Comparison of ENCODE assay signal across 2 cellular contexts in the genomic region with DNA sequence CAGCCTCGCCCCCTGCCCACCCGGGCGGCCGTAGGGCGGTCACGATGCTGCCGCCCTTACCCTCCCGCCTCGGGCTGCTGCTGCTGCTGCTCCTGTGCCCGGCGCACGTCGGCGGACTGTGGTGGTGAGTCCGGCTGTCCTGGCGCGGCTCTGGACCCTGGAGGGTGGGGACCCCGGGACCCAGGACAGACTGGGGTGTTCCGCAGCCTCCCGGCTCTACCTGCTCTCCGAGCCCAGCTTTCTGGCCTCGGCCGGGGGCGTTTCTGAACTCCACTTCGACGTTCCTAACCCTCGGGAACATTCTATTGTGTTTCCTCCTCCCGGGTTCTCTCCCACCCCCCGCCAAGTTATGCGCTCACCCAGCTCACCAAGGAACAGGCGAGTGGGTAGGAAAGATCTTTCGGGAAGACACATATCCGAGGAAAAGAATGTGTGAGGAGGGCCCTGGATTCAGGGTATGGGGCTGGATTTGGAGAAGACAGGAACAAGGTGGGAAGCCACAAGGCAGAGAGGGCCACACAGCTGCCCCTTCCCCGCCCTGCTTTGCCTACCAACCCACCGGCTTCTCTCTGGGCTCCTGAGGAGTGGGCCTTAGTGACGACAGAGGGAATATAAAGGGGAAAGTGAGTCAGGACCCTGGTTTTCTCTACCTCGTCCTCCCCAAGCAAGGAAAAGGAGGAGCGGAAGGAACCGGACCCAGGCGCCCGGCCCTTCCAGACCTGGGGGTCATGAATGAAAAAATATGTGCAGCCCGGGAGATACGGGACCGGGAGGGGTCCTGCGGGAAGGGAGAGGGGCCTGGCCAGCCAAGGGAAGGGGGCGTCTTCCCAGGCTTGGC.
TF ChIP-seq lines count a peak whose summit lies in the region.

No MANE protein-coding gene starts in this region.

TF ChIP-seq in IMR-90, 13 proteins besides CTCF, POLR2A, EP300 and RAD21:
- TF ChIP-seq MXI1 (IDR thresholded peaks at IDR 0.05; ENCODE audit: borderline replicate concordance, low read depth, low read length): no peak
- TF ChIP-seq, protein P1, sequence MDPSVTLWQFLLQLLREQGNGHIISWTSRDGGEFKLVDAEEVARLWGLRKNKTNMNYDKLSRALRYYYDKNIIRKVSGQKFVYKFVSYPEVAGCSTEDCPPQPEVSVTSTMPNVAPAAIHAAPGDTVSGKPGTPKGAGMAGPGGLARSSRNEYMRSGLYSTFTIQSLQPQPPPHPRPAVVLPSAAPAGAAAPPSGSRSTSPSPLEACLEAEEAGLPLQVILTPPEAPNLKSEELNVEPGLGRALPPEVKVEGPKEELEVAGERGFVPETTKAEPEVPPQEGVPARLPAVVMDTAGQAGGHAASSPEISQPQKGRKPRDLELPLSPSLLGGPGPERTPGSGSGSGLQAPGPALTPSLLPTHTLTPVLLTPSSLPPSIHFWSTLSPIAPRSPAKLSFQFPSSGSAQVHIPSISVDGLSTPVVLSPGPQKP (IDR thresholded peaks at IDR 0.05; ENCODE audit: borderline replicate concordance, low read depth, low read length): no peak
- TF ChIP-seq MAZ (IDR thresholded peaks at IDR 0.05; ENCODE audit: borderline replicate concordance, low read depth, low read length): no peak
TF ChIP-seq in IMR-90: peak in this region for 0.

TF ChIP-seq in H1, 55 proteins besides CTCF, POLR2A, EP300 and RAD21:
- peak; percentile 85 for TF ChIP-seq EZH2 (IDR thresholded peaks at IDR 0.05; ENCODE audit: low read depth, low read length, severe bottlenecking)
- TF ChIP-seq SP4 (IDR thresholded peaks at IDR 0.05; ENCODE audit: low read length): no peak
- TF ChIP-seq RNF2 (IDR thresholded peaks at IDR 0.05; ENCODE audit: borderline replicate concordance, low read depth, low read length, missing control alignments, poor library complexity, severe bottlenecking): peak; percentile 75
- peak; percentile 95 for TF ChIP-seq SUZ12 (IDR thresholded peaks at IDR 0.05; ENCODE audit: low read length)
